Comparison of ENCODE assay signal across 8 cellular contexts in genomic region chr1:208243522-208243850, GRCh38. TPM values are rescaled to one million over a fixed set of nuclear protein-coding genes. Genes with fewer than 3 reads are reported as not detected.
DNase-seq lines count a peak whose midpoint lies in the region; ATAC-seq, FAIRE-seq and TF ChIP-seq lines count a peak whose summit lies in the region.

No MANE protein-coding gene starts in this region.

- H3K27ac Mint-ChIP-seq in CD4-positive, alpha-beta T cell, result no peak overlapping the region
- no peak overlapping the region for H3K27ac Mint-ChIP-seq in astrocyte (ENCODE audit: unreplicated experiment)
- no peak overlapping the region for H3K27ac Mint-ChIP-seq in stimulated activated naive B cell treated with anti-CD40 and anti-IgM and Interleukin-4, amounts not matched to agents 10 μg/mL and 1 μg/mL and 100 μg/mL, for 72 hours

- no peaks in the 10 kb centered on the region for H3K36me3 ChIP-seq in HUES64 (ENCODE audit: insufficient read depth, low read length)
- no peaks in the 10 kb centered on the region for H3K36me3 ChIP-seq in astrocyte (ENCODE audit: insufficient read depth, low read length)

- H3K9me3 ChIP-seq in CD4-positive, alpha-beta T cell (ENCODE audit: control insufficient read depth, low read length), result no peaks in the 10 kb centered on the region
- H3K9me3 ChIP-seq in HUES64 (ENCODE audit: insufficient read depth, low read depth, low read length) (no peaks in the 10 kb centered on the region), astrocyte (ENCODE audit: insufficient read depth, low read depth, low read length) (no peaks in the 10 kb centered on the region)

- H3K4me1 ChIP-seq in HUES64 (ENCODE audit: insufficient read depth, low read length), result peaks cover 25% of the 10 kb centered on the region; the same call in 1 of the 2 replicates
- H3K4me1 ChIP-seq in astrocyte (ENCODE audit: insufficient read depth, low read length), result peaks cover 16% of the 10 kb centered on the region

- peaks cover 27% of the 10 kb centered on the region for H3K27me3 ChIP-seq in CD4-positive, alpha-beta T cell (ENCODE audit: control insufficient read depth, insufficient read depth, low read length)
- H3K27me3 ChIP-seq in HUES64 (ENCODE audit: insufficient read depth, low read length), result peaks cover 66% of the 10 kb centered on the region
- no peaks in the 10 kb centered on the region for H3K27me3 ChIP-seq in astrocyte (ENCODE audit: insufficient read depth, low read length)

- H2AFZ ChIP-seq in astrocyte (ENCODE audit: low read depth, low read length), result peak overlapping the region; percentile 74

- DNase-seq in CD4-positive, alpha-beta T cell, result peak in 3 of 10 experiments; percentile 3 to 6 (median 4)
- DNase-seq in astrocyte (ENCODE audit: low read depth) (peak; percentile 18), islet precursor cell (peak; percentile 57), DMS79 (lab: John Stamatoyannopoulos, UW) (no peak), inferior parietal cortex (ENCODE audit: extremely low spot score) (no peak)
- DNase-seq in stimulated activated naive B cell treated with anti-CD40 and anti-IgM and Interleukin-4, amounts not matched to agents 10 μg/mL and 1 μg/mL and 100 μg/mL, for 72 hours, result no peak

- intact Hi-C loops in CD4-positive, alpha-beta T cell (cut with DNase I, micrococcal nuclease), result loop anchor here in 1 of 2 experiments (2.0 to 10.0 kb wide), 2 partner anchors 217 to 369 kb away; no protein-coding TSS in a partner anchor

- no peak for TF ChIP-seq CTCF in CD4-positive, alpha-beta T cell (IDR thresholded peaks at IDR 0.05)
- no peak for TF ChIP-seq CTCF in astrocyte (IDR thresholded peaks at IDR 0.05; ENCODE audit: insufficient read depth, low read depth, low read length)

- H3K9me3 Mint-ChIP-seq in CD4-positive, alpha-beta T cell, result no peaks in the 10 kb centered on the region
- no peaks in the 10 kb centered on the region for H3K9me3 Mint-ChIP-seq in astrocyte (ENCODE audit: unreplicated experiment)
- no peaks in the 10 kb centered on the region for H3K9me3 Mint-ChIP-seq in stimulated activated naive B cell treated with anti-CD40 and anti-IgM and Interleukin-4, amounts not matched to agents 10 μg/mL and 1 μg/mL and 100 μg/mL, for 72 hours

- no peak for ATAC-seq in CD4-positive, alpha-beta T cell (ENCODE audit: poor library complexity)
- ATAC-seq in stimulated activated naive B cell treated with anti-CD40 and anti-IgM and Interleukin-4, amounts not matched to agents 10 μg/mL and 1 μg/mL and 100 μg/mL, for 72 hours (replicated peaks), result peak in 1 of 2 donors; percentile 10
- ATAC-seq in HG03097 (IDR thresholded peaks at IDR 0.05; ENCODE audit: low FRiP score, unreplicated experiment), result no peak

- under 1% methylated on average over 37 of the region's 37 CpGs for WGBS in HUES64

- H3K27ac ChIP-seq in CD4-positive, alpha-beta T cell (ENCODE audit: low read depth, low read length), result no peak overlapping the region
- H3K27ac ChIP-seq in HUES64 (ENCODE audit: low read depth, low read length), result no peak overlapping the region
- no peak overlapping the region for H3K27ac ChIP-seq in astrocyte (ENCODE audit: low read depth, low read length)

- peaks cover 36% of the 10 kb centered on the region for H3K79me2 ChIP-seq in astrocyte (ENCODE audit: insufficient read depth, low read length)

- H3K4me1 Mint-ChIP-seq in CD4-positive, alpha-beta T cell (ENCODE audit: low read depth), result peaks cover 10% of the 10 kb centered on the region
- H3K4me1 Mint-ChIP-seq in astrocyte (ENCODE audit: low read depth, unreplicated experiment), result peaks cover 23% of the 10 kb centered on the region
- H3K4me1 Mint-ChIP-seq in stimulated activated naive B cell treated with anti-CD40 and anti-IgM and Interleukin-4, amounts not matched to agents 10 μg/mL and 1 μg/mL and 100 μg/mL, for 72 hours, result peaks cover 7 to 25% of the 10 kb centered on the region in 2 donors

- no peak for FAIRE-seq in astrocyte (lab: Jason Lieb, UNC)

- POLR2A ChIA-PET in CD4-positive, alpha-beta T cell (lab: Charles Lee), result interaction anchor here (2.2 kb wide), 1 partner anchor 9 kb away, joined by 9 read pairs; no protein-coding TSS in a partner anchor

- H3K4me2 ChIP-seq in astrocyte (ENCODE audit: low read length), result peak overlapping the region; percentile 93

- CTCF ChIA-PET in CD4-positive, alpha-beta T cell (lab: Charles Lee), result interaction anchor here (3.4 kb wide), 1 partner anchor 221 kb away, joined by 38 read pairs; no protein-coding TSS in a partner anchor

- no peaks in the 10 kb centered on the region for H3K36me3 Mint-ChIP-seq in CD4-positive, alpha-beta T cell (ENCODE audit: low read depth)
- H3K36me3 Mint-ChIP-seq in astrocyte (ENCODE audit: low read depth, unreplicated experiment), result no peaks in the 10 kb centered on the region
- no peaks in the 10 kb centered on the region for H3K36me3 Mint-ChIP-seq in stimulated activated naive B cell treated with anti-CD40 and anti-IgM and Interleukin-4, amounts not matched to agents 10 μg/mL and 1 μg/mL and 100 μg/mL, for 72 hours

- H3K9ac ChIP-seq in HUES64 (ENCODE audit: low read depth, low read length) (peak overlapping the region; percentile 48; the same call in 1 of the 2 replicates), astrocyte (ENCODE audit: low read length) (peak overlapping the region; percentile 81)

- H3K27me3 Mint-ChIP-seq in CD4-positive, alpha-beta T cell, result peaks cover 32% of the 10 kb centered on the region
- peaks cover 20% of the 10 kb centered on the region for H3K27me3 Mint-ChIP-seq in astrocyte (ENCODE audit: low read depth, unreplicated experiment)
- peaks cover 15 to 25% of the 10 kb centered on the region in 2 donors for H3K27me3 Mint-ChIP-seq in stimulated activated naive B cell treated with anti-CD40 and anti-IgM and Interleukin-4, amounts not matched to agents 10 μg/mL and 1 μg/mL and 100 μg/mL, for 72 hours

- H3K4me3 ChIP-seq in HUES64 (ENCODE audit: low read length) (peak overlapping the region; percentile 64), astrocyte (ENCODE audit: insufficient read depth, low read depth, low read length) (peak overlapping the region; percentile 81)

- H3K4me3 Mint-ChIP-seq in CD4-positive, alpha-beta T cell, result peak overlapping the region; percentile 91
- H3K4me3 Mint-ChIP-seq in astrocyte (ENCODE audit: unreplicated experiment), result peak overlapping the region; percentile 95
- peak overlapping the region; percentile 86 to 92 for H3K4me3 Mint-ChIP-seq in stimulated activated naive B cell treated with anti-CD40 and anti-IgM and Interleukin-4, amounts not matched to agents 10 μg/mL and 1 μg/mL and 100 μg/mL, for 72 hours

- peaks cover 31% of the 10 kb centered on the region for H4K20me1 ChIP-seq in astrocyte (ENCODE audit: insufficient read depth, low read length)

RNA-seq across cellular contexts. Expression of gene PLXNA2, which starts 0.7 kb away (rescaled TPM):
- total RNA-seq in CD4-positive, alpha-beta T cell, result under 1 TPM; 0.75 to 0.77 TPM
- 3.7 TPM for polyA plus RNA-seq in HUES64 (2013, experiment 1 of 2)
- 4.1 TPM for polyA plus RNA-seq in HUES64 (2013, experiment 2 of 2)
- total RNA-seq in astrocyte, result 16.3 and 17.7 TPM in 2 replicates

Comparison
In these comparisons a context has a peak if more than half of its experiments do, and no peak if none do; other contexts are left out.
1. DNase-seq: peak in astrocyte (single experiment) and islet precursor cell (single experiment); none in stimulated activated naive B cell treated with anti-CD40 and anti-IgM and Interleukin-4, amounts not matched to agents 10 μg/mL and 1 μg/mL and 100 μg/mL, for 72 hours (single experiment), DMS79 (single experiment) and inferior parietal cortex (single experiment).
2. Peak in every context shown above with its lines, with median percentiles within 50 percentile points of each other: H3K4me3 Mint-ChIP-seq.